In the genomic region with DNA sequence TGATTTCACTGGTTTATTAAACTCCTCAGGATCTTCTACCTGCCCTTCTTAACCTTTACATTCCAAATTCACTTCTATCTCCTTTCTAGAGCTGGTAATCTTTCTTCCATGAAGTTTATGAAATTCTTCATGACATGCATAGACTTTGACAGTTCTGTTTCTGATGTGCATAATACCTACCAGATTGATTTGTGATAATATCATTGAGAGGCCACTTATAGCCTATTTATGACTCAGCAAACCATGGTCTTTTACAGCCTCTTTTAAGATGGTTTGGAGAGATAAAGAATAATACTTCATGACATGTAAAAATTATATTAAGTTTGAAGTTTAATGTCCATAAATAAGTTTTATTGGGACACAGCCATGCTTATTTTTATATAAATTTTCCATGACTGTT, we compare ENCODE assay signal across 1 cellular context.
TF ChIP-seq lines count a peak whose summit lies in the region.

No MANE protein-coding gene starts in this region.

TF ChIP-seq in SK-N-SH, 30 proteins besides CTCF, POLR2A, EP300 and RAD21 (continued from another document):
- TF ChIP-seq, protein P1, sequence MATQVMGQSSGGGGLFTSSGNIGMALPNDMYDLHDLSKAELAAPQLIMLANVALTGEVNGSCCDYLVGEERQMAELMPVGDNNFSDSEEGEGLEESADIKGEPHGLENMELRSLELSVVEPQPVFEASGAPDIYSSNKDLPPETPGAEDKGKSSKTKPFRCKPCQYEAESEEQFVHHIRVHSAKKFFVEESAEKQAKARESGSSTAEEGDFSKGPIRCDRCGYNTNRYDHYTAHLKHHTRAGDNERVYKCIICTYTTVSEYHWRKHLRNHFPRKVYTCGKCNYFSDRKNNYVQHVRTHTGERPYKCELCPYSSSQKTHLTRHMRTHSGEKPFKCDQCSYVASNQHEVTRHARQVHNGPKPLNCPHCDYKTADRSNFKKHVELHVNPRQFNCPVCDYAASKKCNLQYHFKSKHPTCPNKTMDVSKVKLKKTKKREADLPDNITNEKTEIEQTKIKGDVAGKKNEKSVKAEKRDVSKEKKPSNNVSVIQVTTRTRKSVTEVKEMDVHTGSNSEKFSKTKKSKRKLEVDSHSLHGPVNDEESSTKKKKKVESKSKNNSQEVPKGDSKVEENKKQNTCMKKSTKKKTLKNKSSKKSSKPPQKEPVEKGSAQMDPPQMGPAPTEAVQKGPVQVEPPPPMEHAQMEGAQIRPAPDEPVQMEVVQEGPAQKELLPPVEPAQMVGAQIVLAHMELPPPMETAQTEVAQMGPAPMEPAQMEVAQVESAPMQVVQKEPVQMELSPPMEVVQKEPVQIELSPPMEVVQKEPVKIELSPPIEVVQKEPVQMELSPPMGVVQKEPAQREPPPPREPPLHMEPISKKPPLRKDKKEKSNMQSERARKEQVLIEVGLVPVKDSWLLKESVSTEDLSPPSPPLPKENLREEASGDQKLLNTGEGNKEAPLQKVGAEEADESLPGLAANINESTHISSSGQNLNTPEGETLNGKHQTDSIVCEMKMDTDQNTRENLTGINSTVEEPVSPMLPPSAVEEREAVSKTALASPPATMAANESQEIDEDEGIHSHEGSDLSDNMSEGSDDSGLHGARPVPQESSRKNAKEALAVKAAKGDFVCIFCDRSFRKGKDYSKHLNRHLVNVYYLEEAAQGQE (IDR thresholded peaks at IDR 0.05; ENCODE audit: low read depth, low read length) = no peak
- no peak for TF ChIP-seq CHD2 (IDR thresholded peaks at IDR 0.05; ENCODE audit: low read length, partially characterized antibody)
- TF ChIP-seq SMC3 (IDR thresholded peaks at IDR 0.05; ENCODE audit: low read depth, low read length) = no peak
- TF ChIP-seq TCF12 (IDR thresholded peaks at IDR 0.05) = 0 out of 2 replicates have a peak, but pooled peaks have one; percentile 25
- no peak for TF ChIP-seq SIN3A (IDR thresholded peaks at IDR 0.05; ENCODE audit: borderline replicate concordance, low read depth, low read length)
- no peak for TF ChIP-seq TEAD4 (IDR thresholded peaks at IDR 0.05; ENCODE audit: borderline replicate concordance, insufficient read depth)
- no peak for TF ChIP-seq YY1 (IDR thresholded peaks at IDR 0.05; ENCODE audit: low read depth)
- no peak for TF ChIP-seq EZH2phosphoT487 (IDR thresholded peaks at IDR 0.05; ENCODE audit: borderline replicate concordance, low read depth)
- TF ChIP-seq JUND (IDR thresholded peaks at IDR 0.05) = peak; percentile 46
- TF ChIP-seq NRF1 (IDR thresholded peaks at IDR 0.05; ENCODE audit: low read depth, low read length) = no peak
